Comparison of ENCODE assay signal across 21 cellular contexts in the genomic region with DNA sequence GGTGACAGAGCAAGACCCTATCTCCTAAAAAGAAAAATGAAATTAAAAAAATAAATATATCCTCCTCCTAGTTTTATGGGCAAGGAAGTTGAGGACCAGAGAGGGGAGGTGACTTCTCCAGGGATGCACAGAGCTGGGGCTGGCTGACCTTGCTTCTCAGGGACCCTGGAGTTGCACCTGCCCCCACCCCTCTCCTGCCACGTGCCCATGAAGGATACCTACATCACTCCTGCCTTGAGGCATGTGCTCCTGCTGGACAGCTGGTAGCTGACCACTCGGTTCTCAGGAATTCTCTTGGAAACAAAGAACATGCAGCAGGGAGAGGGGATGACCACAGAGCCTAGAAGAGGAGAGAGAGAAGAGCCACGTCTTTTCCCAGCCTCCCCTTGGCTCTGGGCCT. TPM values are rescaled to one million over a fixed set of nuclear protein-coding genes. Genes with fewer than 3 reads are reported as not detected.
"Had no signal": no experiment of that assay in that cellular context is flagged by ENCODE, and none has a peak within 500 bp of the region (broad histone marks: within the 10 kb centered on the region; RNA-seq: fewer than 3 reads in every experiment).

No MANE protein-coding gene starts in this region.

- H3K4me1 Mint-ChIP-seq: activated naive CD4-positive, alpha-beta T cell treated with anti-CD3 and anti-CD28 coated beads, Interleukin-2, amount 10 ng/mL, durations not matched to agents 7 days and 5 days had no signal

- H3K4me1 ChIP-seq: left ventricle myocardium inferior, right atrium auricular region, uterus had no signal

- H3K27ac Mint-ChIP-seq: activated naive CD4-positive, alpha-beta T cell treated with anti-CD3 and anti-CD28 coated beads, Interleukin-2, amount 10 ng/mL, durations not matched to agents 7 days and 5 days; naive thymus-derived CD8-positive, alpha-beta T cell had no signal

- H3K27ac ChIP-seq: left ventricle myocardium inferior, neutrophil, right atrium auricular region, tibial nerve, uterus had no signal

- DNase-seq: activated naive CD4-positive, alpha-beta T cell treated with anti-CD3 and anti-CD28 coated beads, Interleukin-2, amount 10 ng/mL, durations not matched to agents 7 days and 5 days; activated T-cell treated with anti-CD3 and anti-CD28 coated beads for 4 hours; erythroblast; hippocampal formation; kidney; left ventricle myocardium inferior; naive thymus-derived CD8-positive, alpha-beta T cell; posterior cingulate gyrus; small intestine; stimulated activated CD4-positive, alpha-beta T cell treated with anti-CD3 and anti-CD28 coated beads, Interleukin-4, amount 100 ng/mL, for 24 hours; stimulated activated naive CD4-positive, alpha-beta T cell treated with Interleukin-2 at 50 U/mL for 16 hours; substantia nigra; T1000; uterus had no signal

- H3K9me3 ChIP-seq: mucosa of descending colon, neutrophil, right atrium auricular region, tibial nerve, uterus had no signal

- H3K36me3 ChIP-seq: left ventricle myocardium inferior, neutrophil, right atrium auricular region, tibial nerve, uterus had no signal

- H3K4me3 ChIP-seq: left ventricle myocardium inferior, mucosa of descending colon, right atrium auricular region, tibial nerve, uterus had no signal

- H3K36me3 Mint-ChIP-seq: activated naive CD4-positive, alpha-beta T cell treated with anti-CD3 and anti-CD28 coated beads, Interleukin-2, amount 10 ng/mL, durations not matched to agents 7 days and 5 days; naive thymus-derived CD8-positive, alpha-beta T cell had no signal

- H3K4me3 Mint-ChIP-seq: activated naive CD4-positive, alpha-beta T cell treated with anti-CD3 and anti-CD28 coated beads, Interleukin-2, amount 10 ng/mL, durations not matched to agents 7 days and 5 days; naive thymus-derived CD8-positive, alpha-beta T cell had no signal

- ATAC-seq: activated CD4-positive, CD25-positive, alpha-beta regulatory T cell treated with anti-CD3 and anti-CD28 coated beads, Interleukin-2, amount 50 U/mL, for 24 hours; mucosa of descending colon; naive thymus-derived CD8-positive, alpha-beta T cell had no signal

- H3K27me3 ChIP-seq: right atrium auricular region, tibial nerve, uterus had no signal

RNA-seq across cellular contexts. Expression of gene CCL24, which starts 0.5 kb away (rescaled TPM):
- total RNA-seq: astrocyte; glomerular endothelial cell; kidney; left ventricle myocardium inferior; naive thymus-derived CD8-positive, alpha-beta T cell; right atrium auricular region; tibial nerve; uterus had no signal

RNA-seq across cellular contexts. Expression of gene CCL26, which starts 41.1 kb away (rescaled TPM):
- total RNA-seq: astrocyte; glomerular endothelial cell; naive thymus-derived CD8-positive, alpha-beta T cell; uterus had no signal
